ENCODE assay signal across 6 cellular contexts in the genomic region with DNA sequence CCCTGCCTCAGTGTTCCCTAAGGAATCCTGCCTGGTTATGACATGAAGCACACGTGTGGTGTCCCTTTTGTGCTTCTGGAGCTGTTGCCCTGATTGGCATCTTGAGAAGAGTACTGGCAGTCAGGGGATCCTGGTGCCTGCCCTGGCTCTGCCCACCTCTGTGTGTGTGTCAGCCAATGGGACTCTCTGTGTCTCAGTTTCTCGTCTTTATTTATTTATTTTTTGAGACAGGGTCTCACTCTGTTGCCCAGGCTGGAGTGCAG.
"Had no signal": no experiment of that assay in that cellular context is flagged by ENCODE, and none has a peak within 500 bp of the region (broad histone marks: within the 10 kb centered on the region; RNA-seq: fewer than 3 reads in every experiment).

No MANE protein-coding gene starts in this region.

- H2AFZ ChIP-seq: GM23338 had no signal

- H3K27ac Mint-ChIP-seq: GM23338 had no signal

- H3K4me3 Mint-ChIP-seq: GM23338, H9 had no signal

- ATAC-seq: GM23338, K562 had no signal

- H3K4me2 ChIP-seq: GM23338 had no signal

- H3K4me3 ChIP-seq: GM23338, K562 had no signal

- H3K4me1 Mint-ChIP-seq: GM23338 had no signal

- DNase-seq: H9, HCEC 1CT, KG1 had no signal

- H3K27ac ChIP-seq: HL-60 had no signal
